In genomic region chr7:70042533-70042932, GRCh38 we compare ENCODE assay signal across 11 cellular contexts.
DNase-seq lines count a peak whose midpoint lies in the region; ATAC-seq and TF ChIP-seq lines count a peak whose summit lies in the region.
"Had no signal": no experiment of that assay in that cellular context is flagged by ENCODE, and none has a peak within 500 bp of the region (broad histone marks: within the 10 kb centered on the region; RNA-seq: fewer than 3 reads in every experiment).

No MANE protein-coding gene starts in this region.

- no peak overlapping the region for H2BK120ac ChIP-seq in mesenchymal stem cell (ENCODE audit: low read depth, low read length)

- no peaks in the 10 kb centered on the region for H3K9me2 ChIP-seq in Loucy (replicated peaks; ENCODE audit: low read depth, low read length)

- H3K27me3 ChIP-seq in Loucy (ENCODE audit: insufficient read depth, low read length, poor library complexity, severe bottlenecking) = no peaks in the 10 kb centered on the region
- no peaks in the 10 kb centered on the region for H3K27me3 ChIP-seq in mesenchymal stem cell (ENCODE audit: control insufficient read depth in 1 of 2, insufficient read depth in 1 of 2, low read length in 2 of 2)

- POLR2A ChIA-PET in activated CD4-positive, alpha-beta T cell treated with anti-CD3 and anti-CD28 coated beads, Interleukin-2, amount 10 ng/mL, durations not matched to agents 7 days and 5 days (lab: Charles Lee) = no interaction called here

- no peaks in the 10 kb centered on the region for H3K9me3 Mint-ChIP-seq in activated CD4-positive, alpha-beta T cell treated with anti-CD3 and anti-CD28 coated beads, Interleukin-2, amount 10 ng/mL, durations not matched to agents 7 days and 5 days
- H3K9me3 Mint-ChIP-seq: activated naive CD8-positive, alpha-beta T cell treated with anti-CD3 and anti-CD28 coated beads for 36 hours had no signal

- H3K27ac ChIP-seq in mesenchymal stem cell (ENCODE audit: low read length, poor library complexity, severe bottlenecking) = no peak overlapping the region

- peaks cover 17% of the 10 kb centered on the region for H3K4me1 ChIP-seq in Loucy (ENCODE audit: insufficient read depth, low read length, poor library complexity, severe bottlenecking)
- no peaks in the 10 kb centered on the region for H3K4me1 ChIP-seq in mesenchymal stem cell (ENCODE audit: control insufficient read depth, insufficient read depth, low read depth, low read length)
- H3K4me1 ChIP-seq: HAP-1 had no signal

- no peak overlapping the region for H4K8ac ChIP-seq in mesenchymal stem cell (ENCODE audit: low read length)

- H4K20me1 ChIP-seq in Loucy (ENCODE audit: insufficient read depth, low read length, poor library complexity, severe bottlenecking) = peaks cover 8% of the 10 kb centered on the region

- H4K91ac ChIP-seq in mesenchymal stem cell (ENCODE audit: low read length) = no peak overlapping the region

- H3K4me3 Mint-ChIP-seq in activated CD4-positive, alpha-beta T cell treated with anti-CD3 and anti-CD28 coated beads, Interleukin-2, amount 10 ng/mL, durations not matched to agents 7 days and 5 days = no peak overlapping the region
- H3K4me3 Mint-ChIP-seq: activated naive CD8-positive, alpha-beta T cell treated with anti-CD3 and anti-CD28 coated beads for 36 hours had no signal

- H3K27me3 Mint-ChIP-seq in activated CD4-positive, alpha-beta T cell treated with anti-CD3 and anti-CD28 coated beads, Interleukin-2, amount 10 ng/mL, durations not matched to agents 7 days and 5 days = peaks cover 3% of the 10 kb centered on the region
- H3K27me3 Mint-ChIP-seq: activated naive CD8-positive, alpha-beta T cell treated with anti-CD3 and anti-CD28 coated beads for 36 hours had no signal

- no peak overlapping the region for H3K14ac ChIP-seq in mesenchymal stem cell (ENCODE audit: low read length in 2 of 2)

- H3K9me3 ChIP-seq in Loucy (ENCODE audit: insufficient read depth, low read depth, low read length) (no peaks in the 10 kb centered on the region), mesenchymal stem cell (ENCODE audit: control insufficient read depth, low read length) (no peaks in the 10 kb centered on the region)
- H3K9me3 ChIP-seq: HAP-1 had no signal

- H3K23ac ChIP-seq in mesenchymal stem cell (ENCODE audit: low read length in 2 of 2) = no peak overlapping the region

- H2AFZ ChIP-seq in Loucy (ENCODE audit: low read length) = no peak overlapping the region
- no peak overlapping the region for H2AFZ ChIP-seq in mesenchymal stem cell (ENCODE audit: low read depth, low read length)

- CTCF ChIA-PET in activated CD4-positive, alpha-beta T cell treated with anti-CD3 and anti-CD28 coated beads, Interleukin-2, amount 10 ng/mL, durations not matched to agents 7 days and 5 days (lab: Charles Lee) = no interaction called here

- no peak overlapping the region for H3K27ac Mint-ChIP-seq in activated CD4-positive, alpha-beta T cell treated with anti-CD3 and anti-CD28 coated beads, Interleukin-2, amount 10 ng/mL, durations not matched to agents 7 days and 5 days
- H3K27ac Mint-ChIP-seq: activated naive CD8-positive, alpha-beta T cell treated with anti-CD3 and anti-CD28 coated beads for 36 hours had no signal

- H3K4me3 ChIP-seq in Loucy (ENCODE audit: low read length, poor library complexity, severe bottlenecking) (no peak overlapping the region), mesenchymal stem cell (ENCODE audit: insufficient read depth in 1 of 2, low read depth in 1 of 2, low read length in 2 of 2) (no peak overlapping the region)
- H3K4me3 ChIP-seq: HAP-1 had no signal

- ATAC-seq in GM21576 (IDR thresholded peaks at IDR 0.05; ENCODE audit: unreplicated experiment) (no peak), HG03280 (IDR thresholded peaks at IDR 0.05; ENCODE audit: unreplicated experiment) (no peak)

- H3K36me3 Mint-ChIP-seq in activated CD4-positive, alpha-beta T cell treated with anti-CD3 and anti-CD28 coated beads, Interleukin-2, amount 10 ng/mL, durations not matched to agents 7 days and 5 days (ENCODE audit: low read depth) = no peaks in the 10 kb centered on the region
- H3K36me3 Mint-ChIP-seq: activated naive CD8-positive, alpha-beta T cell treated with anti-CD3 and anti-CD28 coated beads for 36 hours had no signal

- no peak overlapping the region for H3K18ac ChIP-seq in mesenchymal stem cell (ENCODE audit: low read depth in 1 of 2, low read length in 2 of 2)

- peak overlapping the region; percentile 50 for H3K4me2 ChIP-seq in Loucy (ENCODE audit: low read depth, low read length, poor library complexity, severe bottlenecking)
- H3K4me2 ChIP-seq in mesenchymal stem cell (ENCODE audit: low read length, poor library complexity, severe bottlenecking) = no peak overlapping the region

- H3K79me2 ChIP-seq in Loucy (ENCODE audit: insufficient read depth, low read length) = peaks cover 20% of the 10 kb centered on the region; the same call in 1 of the 2 replicates

- no peak overlapping the region for H2AK5ac ChIP-seq in mesenchymal stem cell (ENCODE audit: low read length, severe bottlenecking)

- H3K79me1 ChIP-seq in mesenchymal stem cell (replicated peaks; ENCODE audit: low read length, poor library complexity, severe bottlenecking) = peaks cover 7% of the 10 kb centered on the region

- H3F3A ChIP-seq in Loucy (ENCODE audit: low read depth) = no peaks in the 10 kb centered on the region; the same call in 1 of the 2 replicates

- no peak overlapping the region for H3K4ac ChIP-seq in mesenchymal stem cell (ENCODE audit: low read depth in 1 of 2, low read length in 2 of 2)

- peak; percentile 54 for TF ChIP-seq CTCF in Loucy (conservative IDR thresholded peaks at IDR 0.05; ENCODE audit: low read length)

- 47% methylated on average over 3 of the region's 3 CpGs for WGBS in mesenchymal stem cell

- H2BK15ac ChIP-seq in mesenchymal stem cell (ENCODE audit: low read depth, poor library complexity, severe bottlenecking) = no peak overlapping the region

- H3K9ac ChIP-seq in Loucy (ENCODE audit: low read depth, low read length, poor library complexity, severe bottlenecking) (no peak overlapping the region), mesenchymal stem cell (ENCODE audit: low read length) (peak overlapping the region; percentile 10)

- H3K4me1 Mint-ChIP-seq in activated CD4-positive, alpha-beta T cell treated with anti-CD3 and anti-CD28 coated beads, Interleukin-2, amount 10 ng/mL, durations not matched to agents 7 days and 5 days = no peaks in the 10 kb centered on the region
- H3K4me1 Mint-ChIP-seq: activated naive CD8-positive, alpha-beta T cell treated with anti-CD3 and anti-CD28 coated beads for 36 hours had no signal

- no peak overlapping the region for H2BK5ac ChIP-seq in mesenchymal stem cell (ENCODE audit: low read depth, low read length, poor library complexity, severe bottlenecking)

- no peaks in the 10 kb centered on the region for H3K36me3 ChIP-seq in Loucy (ENCODE audit: insufficient read depth, low read length)
- no peaks in the 10 kb centered on the region for H3K36me3 ChIP-seq in mesenchymal stem cell (ENCODE audit: control insufficient read depth in 1 of 2, insufficient read depth in 2 of 2, low read depth in 1 of 2, low read length in 2 of 2)
- H3K36me3 ChIP-seq: HAP-1 had no signal

- DNase-seq in AG08396 (ENCODE audit: low spot score) (peak; percentile 4), cerebellum (ENCODE audit: low spot score) (peak; percentile 7), mesenchymal stem cell (peak; percentile 45), hepatic stellate cell (ENCODE audit: low spot score) (no peak)
- DNase-seq in activated CD4-positive, alpha-beta T cell treated with anti-CD3 and anti-CD28 coated beads, Interleukin-2, amount 10 ng/mL, durations not matched to agents 7 days and 5 days = no peak
- DNase-seq: activated naive CD8-positive, alpha-beta T cell treated with anti-CD3 and anti-CD28 coated beads for 36 hours; T-helper 9 cell had no signal

- no peak overlapping the region for H2BK12ac ChIP-seq in mesenchymal stem cell (ENCODE audit: low read length in 2 of 2)

Comparison
In these comparisons a context has a peak if more than half of its experiments do, and no peak if none do; other contexts are left out.
1. DNase-seq: peak in AG08396 (single experiment), cerebellum (single experiment) and mesenchymal stem cell (single experiment); none in activated CD4-positive, alpha-beta T cell treated with anti-CD3 and anti-CD28 coated beads, Interleukin-2, amount 10 ng/mL, durations not matched to agents 7 days and 5 days (single experiment) and hepatic stellate cell (single experiment).